In genomic region chr11:8748317-8748716, GRCh38 we compare ENCODE assay signal across 21 cellular contexts.
"Had no signal": no experiment of that assay in that cellular context is flagged by ENCODE, and none has a peak within 500 bp of the region (broad histone marks: within the 10 kb centered on the region; RNA-seq: fewer than 3 reads in every experiment).

No MANE protein-coding gene starts in this region.

- H3K27ac Mint-ChIP-seq: activated CD8-positive, alpha-beta T cell treated with anti-CD3 and anti-CD28 coated beads, Interleukin-2, amount 10 ng/mL, durations not matched to agents 7 days and 5 days; activated naive CD4-positive, alpha-beta T cell treated with anti-CD3 and anti-CD28 coated beads, Interleukin-2, amount 50 U/mL, for 72 hours; activated naive CD8-positive, alpha-beta T cell treated with anti-CD3 and anti-CD28 coated beads, Interleukin-2, amount 50 U/mL, for 24 hours; T-helper 1 cell treated with Interleukin-12 subunit alpha and Interleukin-12 subunit beta and Interleukin-4 antibody, amounts not matched to agents 30 μg/mL and 1 μg/mL, for 36 hours; WTC11 had no signal

- DNase-seq: activated CD4-positive, alpha-beta T cell treated with anti-CD3 and anti-CD28 coated beads for 48 hours; activated CD4-positive, alpha-beta T cell treated with anti-CD3 and anti-CD28 coated beads, Interleukin-2, amount 50 U/mL, for 4 hours; activated CD4-positive, CD25-positive, alpha-beta regulatory T cell treated with anti-CD3 and anti-CD28 coated beads, Interleukin-2, amount 50 U/mL, for 72 hours; activated CD8-positive, alpha-beta memory T cell treated with anti-CD3 and anti-CD28 coated beads, Interleukin-2, amount 50 U/mL, for 48 hours; activated CD8-positive, alpha-beta T cell treated with anti-CD3 and anti-CD28 coated beads, Interleukin-2, amount 10 ng/mL, durations not matched to agents 7 days and 5 days; activated naive CD8-positive, alpha-beta T cell treated with anti-CD3 and anti-CD28 coated beads, Interleukin-2, amount 50 U/mL, for 24 hours; activated T-cell treated with anti-CD3 and anti-CD28 coated beads, Interleukin-2, amount 50 U/mL, for 1 hour; brain microvascular endothelial cell; Karpas-422; NCI-H1105 treated with DMSO at 0.1 percent for 48 hours; NCI-H1436 treated with DMSO at 0.1 percent for 48 hours; NCI-H187; NCI-H2081; NCI-H510A treated with DMSO at 0.1 percent for 48 hours; NCI-H69; SHP77 treated with DMSO at 0.1 percent for 48 hours had no signal

- H3K9me3 Mint-ChIP-seq: activated naive CD4-positive, alpha-beta T cell treated with anti-CD3 and anti-CD28 coated beads, Interleukin-2, amount 50 U/mL, for 72 hours; activated naive CD8-positive, alpha-beta T cell treated with anti-CD3 and anti-CD28 coated beads, Interleukin-2, amount 50 U/mL, for 24 hours; T-helper 1 cell treated with Interleukin-12 subunit alpha and Interleukin-12 subunit beta and Interleukin-4 antibody, amounts not matched to agents 30 μg/mL and 1 μg/mL, for 36 hours had no signal

- H3K36me3 ChIP-seq: brain microvascular endothelial cell, cardiac muscle cell had no signal

- H3K4me3 ChIP-seq: cardiac muscle cell, K562 had no signal

- ATAC-seq: activated CD8-positive, alpha-beta T cell treated with anti-CD3 and anti-CD28 coated beads, Interleukin-2, amount 10 ng/mL, durations not matched to agents 7 days and 5 days; activated naive CD4-positive, alpha-beta T cell treated with anti-CD3 and anti-CD28 coated beads, Interleukin-2, amount 50 U/mL, for 72 hours; activated naive CD8-positive, alpha-beta T cell treated with anti-CD3 and anti-CD28 coated beads, Interleukin-2, amount 50 U/mL, for 24 hours; K562; WTC11 had no signal

- H3K27ac ChIP-seq: brain microvascular endothelial cell, cardiac muscle cell had no signal

- H3K4me3 Mint-ChIP-seq: activated CD8-positive, alpha-beta T cell treated with anti-CD3 and anti-CD28 coated beads, Interleukin-2, amount 10 ng/mL, durations not matched to agents 7 days and 5 days; activated naive CD8-positive, alpha-beta T cell treated with anti-CD3 and anti-CD28 coated beads, Interleukin-2, amount 50 U/mL, for 24 hours; T-helper 1 cell treated with Interleukin-12 subunit alpha and Interleukin-12 subunit beta and Interleukin-4 antibody, amounts not matched to agents 30 μg/mL and 1 μg/mL, for 36 hours; WTC11 had no signal

- FAIRE-seq: K562 had no signal

- H3K36me3 Mint-ChIP-seq: activated naive CD4-positive, alpha-beta T cell treated with anti-CD3 and anti-CD28 coated beads, Interleukin-2, amount 50 U/mL, for 72 hours had no signal

- H3K27me3 ChIP-seq: brain microvascular endothelial cell, cardiac muscle cell had no signal
